In genomic region chr2:190075623-190076022, GRCh38 we compare ENCODE assay signal across 9 cellular contexts. TPM values are rescaled to one million over a fixed set of nuclear protein-coding genes. Genes with fewer than 3 reads are reported as not detected.
"Had no signal": no experiment of that assay in that cellular context is flagged by ENCODE, and none has a peak within 500 bp of the region (broad histone marks: within the 10 kb centered on the region; RNA-seq: fewer than 3 reads in every experiment).

No MANE protein-coding gene starts in this region.

- ATAC-seq: GM23338 had no signal

- H3K4me2 ChIP-seq: GM23338 had no signal

- DNase-seq: H9, HCEC 1CT, IMR-90, KBM-7 had no signal

- FAIRE-seq: H1, H54, HTR-8/SVneo had no signal

- H3K4me3 ChIP-seq: GM23338 had no signal

- H2AFZ ChIP-seq: GM23338 had no signal

RNA-seq across cellular contexts. Expression of gene MSTN, which starts 13.1 kb away (rescaled TPM):
- total RNA-seq: H1, H9, HT-29 had no signal
- polyA plus RNA-seq: GM23338, H1, IMR-90 had no signal
